Comparison of ENCODE assay signal across 1 cellular context in genomic region chr6:137910424-137910834, GRCh38.
TF ChIP-seq lines count a peak whose summit lies in the region.

No MANE protein-coding gene starts in this region.

TF ChIP-seq in K562, 482 proteins besides CTCF, POLR2A, EP300 and RAD21 (continued from another document and continues in another):
- TF ChIP-seq MGA (IDR thresholded peaks at IDR 0.05), result peak; percentile 76
- TF ChIP-seq SP1 (CRISPR knock-in tag; IDR thresholded peaks at IDR 0.05), result no peak
- peak; percentile 82 to 84; a peak in 3 of 4 replicates for TF ChIP-seq TRIM24 (IDR thresholded peaks at IDR 0.05)
- TF ChIP-seq, protein P1, sequence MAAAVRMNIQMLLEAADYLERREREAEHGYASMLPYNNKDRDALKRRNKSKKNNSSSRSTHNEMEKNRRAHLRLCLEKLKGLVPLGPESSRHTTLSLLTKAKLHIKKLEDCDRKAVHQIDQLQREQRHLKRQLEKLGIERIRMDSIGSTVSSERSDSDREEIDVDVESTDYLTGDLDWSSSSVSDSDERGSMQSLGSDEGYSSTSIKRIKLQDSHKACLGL (CRISPR knock-in tag; IDR thresholded peaks at IDR 0.05; ENCODE audit: borderline replicate concordance, poor library complexity, severe bottlenecking), result no peak
- no peak for TF ChIP-seq ZNF253 (CRISPR knock-in tag; conservative IDR thresholded peaks at IDR 0.05)
- no peak for TF ChIP-seq ZBTB1 (CRISPR knock-in tag; IDR thresholded peaks at IDR 0.05; ENCODE audit: borderline replicate concordance, low read depth)
- TF ChIP-seq EGR1 (conservative IDR thresholded peaks at IDR 0.05), result no peak
- TF ChIP-seq SMARCB1 (IDR thresholded peaks at IDR 0.05; ENCODE audit: insufficient read length, low read depth), result peak; percentile 99
- peak; percentile 48 for TF ChIP-seq MTA2 (IDR thresholded peaks at IDR 0.05; ENCODE audit: low read depth)
- no peak for TF ChIP-seq BHLHE40 (IDR thresholded peaks at IDR 0.05; ENCODE audit: low read length)
- TF ChIP-seq ZNF644 (tag; IDR thresholded peaks at IDR 0.05; ENCODE audit: low read depth), result peak; percentile 86; the same call in 1 of the 2 replicates
- peak; percentile 96; the same call in 1 of the 2 replicates for TF ChIP-seq ESRRA (IDR thresholded peaks at IDR 0.05; ENCODE audit: borderline replicate concordance, low read depth)
- no peak for TF ChIP-seq ZFX (CRISPR knock-in tag; IDR thresholded peaks at IDR 0.05)
- peak; percentile 94 for TF ChIP-seq SMAD4 (CRISPR knock-in tag; conservative IDR thresholded peaks at IDR 0.05)
- peak; percentile 40; the same call in 1 of the 2 replicates for TF ChIP-seq ZEB2 (IDR thresholded peaks at IDR 0.05)
- TF ChIP-seq SRSF1 (IDR thresholded peaks at IDR 0.05; ENCODE audit: low read depth, low read length), result no peak
- TF ChIP-seq ZNF589 (CRISPR knock-in tag; IDR thresholded peaks at IDR 0.05; ENCODE audit: low read depth), result no peak; the same call in 1 of the 2 replicates
- TF ChIP-seq POLR2AphosphoS2 (IDR thresholded peaks at IDR 0.05; ENCODE audit: low read length), result no peak
- TF ChIP-seq DACH1 (IDR thresholded peaks at IDR 0.05; ENCODE audit: partially characterized antibody), result no peak
- peak; percentile 92 for TF ChIP-seq MAFK (IDR thresholded peaks at IDR 0.05; ENCODE audit: low read length)
- 0 out of 2 replicates have a peak, but pooled peaks have one; percentile 23 for TF ChIP-seq ETV1 (tag; conservative IDR thresholded peaks at IDR 0.05; ENCODE audit: low read depth)
- no peak for TF ChIP-seq MEF2A (IDR thresholded peaks at IDR 0.05; ENCODE audit: control insufficient read depth, low read depth, low read length)
- TF ChIP-seq NELFE (IDR thresholded peaks at IDR 0.05; ENCODE audit: insufficient read depth, insufficient read length), result no peak
- TF ChIP-seq HDAC1 (IDR thresholded peaks at IDR 0.05), result peak in 1 of 2 experiments; percentile 81; a peak in 2 of 4 replicates
- no peak for TF ChIP-seq HDGF (IDR thresholded peaks at IDR 0.05)
- TF ChIP-seq HDAC3 (IDR thresholded peaks at IDR 0.05; ENCODE audit: borderline replicate concordance, partially characterized antibody), result peak; percentile 67
- TF ChIP-seq XRCC5 (IDR thresholded peaks at IDR 0.05; ENCODE audit: low read depth, low read length), result 0 out of 2 replicates have a peak, but pooled peaks have one; percentile 40
- TF ChIP-seq MED1 (CRISPR knock-in tag; IDR thresholded peaks at IDR 0.05; ENCODE audit: borderline replicate concordance), result no peak
- no peak for TF ChIP-seq ASH1L (IDR thresholded peaks at IDR 0.05; ENCODE audit: borderline replicate concordance, low read depth, partially characterized antibody)
- peak; percentile 61 for TF ChIP-seq VEZF1 (CRISPR knock-in tag; IDR thresholded peaks at IDR 0.05)
- no peak for TF ChIP-seq CHD2 (IDR thresholded peaks at IDR 0.05; ENCODE audit: low read depth, low read length)
- no peak for TF ChIP-seq HNRNPH1 (optimal IDR thresholded peaks at IDR 0.05; ENCODE audit: low read depth, low read length)
- no peak for TF ChIP-seq ZKSCAN3 (CRISPR knock-in tag; IDR thresholded peaks at IDR 0.05)
- TF ChIP-seq, protein P2, sequence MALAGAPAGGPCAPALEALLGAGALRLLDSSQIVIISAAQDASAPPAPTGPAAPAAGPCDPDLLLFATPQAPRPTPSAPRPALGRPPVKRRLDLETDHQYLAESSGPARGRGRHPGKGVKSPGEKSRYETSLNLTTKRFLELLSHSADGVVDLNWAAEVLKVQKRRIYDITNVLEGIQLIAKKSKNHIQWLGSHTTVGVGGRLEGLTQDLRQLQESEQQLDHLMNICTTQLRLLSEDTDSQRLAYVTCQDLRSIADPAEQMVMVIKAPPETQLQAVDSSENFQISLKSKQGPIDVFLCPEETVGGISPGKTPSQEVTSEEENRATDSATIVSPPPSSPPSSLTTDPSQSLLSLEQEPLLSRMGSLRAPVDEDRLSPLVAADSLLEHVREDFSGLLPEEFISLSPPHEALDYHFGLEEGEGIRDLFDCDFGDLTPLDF (CRISPR knock-in tag; IDR thresholded peaks at IDR 0.05), result no peak
- 0 out of 2 replicates have a peak, but pooled peaks have one; percentile 51 for TF ChIP-seq ZNF830 (CRISPR knock-in tag; IDR thresholded peaks at IDR 0.05)
- TF ChIP-seq, protein P3, sequence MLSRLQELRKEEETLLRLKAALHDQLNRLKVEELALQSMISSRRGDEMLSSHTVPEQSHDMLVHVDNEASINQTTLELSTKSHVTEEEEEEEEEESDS (CRISPR knock-in tag; IDR thresholded peaks at IDR 0.05), result no peak
- TF ChIP-seq CCNT2 (IDR thresholded peaks at IDR 0.05; ENCODE audit: borderline replicate concordance, extremely low read depth, insufficient read length, low read depth, low read length), result peak; percentile 86
- peak; percentile 97 for TF ChIP-seq DMBX1 (CRISPR knock-in tag; IDR thresholded peaks at IDR 0.05; ENCODE audit: borderline replicate concordance)
- peak; percentile 16 for TF ChIP-seq E2F8 (IDR thresholded peaks at IDR 0.05; ENCODE audit: low read depth, partially characterized antibody)
- TF ChIP-seq ZNF174 (CRISPR knock-in tag; IDR thresholded peaks at IDR 0.05), result no peak
- no peak for TF ChIP-seq TGIF2 (CRISPR knock-in tag; IDR thresholded peaks at IDR 0.05)
- no peak for TF ChIP-seq ZBTB5 (IDR thresholded peaks at IDR 0.05)
